ENCODE assay signal across 9 cellular contexts in the genomic region with DNA sequence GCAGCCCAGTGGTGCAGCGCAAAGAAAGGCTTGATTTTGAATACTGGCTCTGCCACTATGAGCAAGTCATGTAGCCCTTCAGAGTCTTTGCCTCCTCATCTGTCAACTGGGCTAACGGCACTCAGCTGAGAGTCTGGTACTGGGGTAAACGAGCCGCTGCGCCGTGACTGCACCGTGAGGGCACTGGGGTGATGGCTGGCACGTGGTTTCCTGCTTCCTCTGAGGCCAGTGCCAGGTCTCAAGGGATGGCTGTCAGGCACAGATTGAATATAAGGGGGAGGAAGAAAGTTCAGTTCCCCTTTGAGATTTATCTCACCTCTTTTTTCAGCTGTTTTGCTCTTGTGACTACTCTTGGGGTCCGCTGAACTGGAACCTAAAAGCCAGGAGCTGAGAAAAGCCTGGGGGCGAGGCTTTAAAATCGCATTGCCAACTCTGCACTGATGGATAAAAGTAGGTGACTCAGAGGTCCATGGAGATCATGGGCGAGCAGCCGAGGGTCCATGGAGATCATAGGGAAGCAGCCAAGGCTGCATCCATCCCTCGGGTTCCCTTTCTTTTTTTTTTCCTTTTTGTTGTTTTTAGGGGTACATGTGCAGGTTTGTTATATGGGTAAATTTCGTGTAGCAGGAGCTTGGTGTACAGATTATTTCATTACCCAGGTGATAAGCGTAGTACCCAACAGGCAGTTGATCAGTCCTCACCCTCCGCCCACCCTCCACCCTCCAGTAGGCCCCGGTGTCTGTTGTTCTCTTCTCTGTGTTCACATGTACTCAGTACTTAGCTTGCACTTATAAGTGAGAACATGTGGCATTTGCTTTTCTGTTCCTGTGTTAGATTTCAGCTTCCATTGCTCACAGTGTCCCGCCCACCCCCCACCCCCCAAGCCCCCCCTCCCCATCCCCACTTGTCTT.
A peak's percentile ranks its signal among the peaks of the same experiment; 100 is the strongest.
DNase-seq lines count a peak whose midpoint lies in the region; ATAC-seq, FAIRE-seq and TF ChIP-seq lines count a peak whose summit lies in the region.
"Had no signal": no experiment of that assay in that cellular context is flagged by ENCODE, and none has a peak within 500 bp of the region (broad histone marks: within the 10 kb centered on the region; RNA-seq: fewer than 3 reads in every experiment).

No MANE protein-coding gene starts in this region.

- SMC1A ChIA-PET in GM12878 (lab: Charles Lee; ENCODE audit: uncharacterized antibody, unreplicated experiment), result no interaction called here

- no peak for TF ChIP-seq CTCF in GM12878 (IDR thresholded peaks at IDR 0.05 in 2 of 3, conservative IDR thresholded peaks at IDR 0.05 in 1 of 3; ENCODE audit: control insufficient read depth in 2 of 3, extremely low read depth in 1 of 3, insufficient read depth in 1 of 3, low read depth in 3 of 3, low read length in 3 of 3)

- H3K27ac ChIP-seq in GM12878 (ENCODE audit: control insufficient read depth, insufficient read depth), result no peak overlapping the region

- BruUV-seq in GM12878 (replicated peaks; lab: Mats Ljungman, UMichigan), result no TSS peak

- peak; percentile 72 for ATAC-seq in GM12878
- ATAC-seq in HG03045 (IDR thresholded peaks at IDR 0.05; ENCODE audit: unreplicated experiment), result no peak
- ATAC-seq in HG02610 (IDR thresholded peaks at IDR 0.05; ENCODE audit: unreplicated experiment), result no peak

- no peak overlapping the region for H2AFZ ChIP-seq in GM12878 (ENCODE audit: control insufficient read depth, low read depth, low read length)

- CTCF ChIA-PET in GM12878 (lab: Yijun Ruan, JAX), result no interaction called here

- no peaks in the 10 kb centered on the region for H4K20me1 ChIP-seq in GM12878 (ENCODE audit: control insufficient read depth, insufficient read depth)

- POLR2A ChIA-PET in GM12878 (lab: Charles Lee), result no interaction called here

- H3K4me2 ChIP-seq in GM12878 (ENCODE audit: control insufficient read depth, insufficient read depth), result no peak overlapping the region

- DNase-seq in GM19239 (ENCODE audit: insufficient read length, low spot score) (peak; percentile 6), GM12878 (ENCODE audit: low read depth, low spot score) (peak; percentile 9), KG1 (lab: John Stamatoyannopoulos, UW) (no peak), G401 (ENCODE audit: low spot score) (no peak)
- DNase-seq in activated CD4-positive, CD25-positive, alpha-beta regulatory T cell (lab: John Stamatoyannopoulos, UW), result peak in 3 of 4 experiments; percentile 6 to 26 (median 26)
- DNase-seq in stimulated activated CD8-positive, alpha-beta memory T cell treated with anti-CD3 and anti-CD28 coated beads, Interleukin-12 subunit alpha, Interleukin-12 subunit beta, amount 100 ng/mL, for 1 hour (ENCODE audit: low read depth), result peak; percentile 25
- DNase-seq: NCI-H1105 had no signal

- H3K79me2 ChIP-seq in GM12878 (ENCODE audit: control insufficient read depth, insufficient read depth, low read length), result no peaks in the 10 kb centered on the region

- RAD21 ChIA-PET in GM12878 (lab: Charles Lee; ENCODE audit: unreplicated experiment), result no interaction called here

- in situ Hi-C loops in GM12878 (cut with MboI), result no loop called here
- in situ Hi-C loops in G401 (cut with HindIII; ENCODE audit: low sequenced_read_pairs), result no loop called here

- H3K27me3 ChIP-seq in GM12878 (replicated peaks in 1 of 2; ENCODE audit: control insufficient read depth in 2 of 2, insufficient read depth in 2 of 2, low read length in 1 of 2), result no peaks in the 10 kb centered on the region

- 15% methylated on average over 18 of the region's 19 CpGs for WGBS in GM12878 (ENCODE audit: insufficient coverage, insufficient replicate concordance, low lambda C conversion rate, missing lambda C conversion rate)

- TF ChIP-seq POLR2A in GM12878 (IDR thresholded peaks at IDR 0.05; ENCODE audit: low read depth, low read length), result no peak

- H3K4me3 ChIP-seq in GM12878, result no peak overlapping the region

- no peaks in the 10 kb centered on the region for H3K4me1 ChIP-seq in GM12878 (ENCODE audit: control insufficient read depth, insufficient read depth, low read length)

- no peaks in the 10 kb centered on the region for H3K36me3 ChIP-seq in GM12878 (ENCODE audit: control insufficient read depth in 2 of 2, insufficient read depth in 2 of 2, low read length in 1 of 2)

- no peak for TF ChIP-seq EP300 in GM12878 (IDR thresholded peaks at IDR 0.05; ENCODE audit: borderline replicate concordance in 1 of 2, control insufficient read depth in 1 of 2, low read depth in 2 of 2, low read length in 2 of 2)

- H3K9ac ChIP-seq in GM12878 (ENCODE audit: control insufficient read depth, insufficient read depth, low read length), result no peak overlapping the region

- intact Hi-C loops in GM12878 (cut with micrococcal nuclease; ENCODE audit: unreplicated experiment), result no loop called here

- H3K9me3 ChIP-seq in GM12878 (replicated peaks; ENCODE audit: control insufficient read depth, insufficient read depth, low read length), result no peaks in the 10 kb centered on the region

- peak; percentile 51 for FAIRE-seq in GM19239 (lab: Jason Lieb, UNC)
- FAIRE-seq in GM12878 (lab: Jason Lieb, UNC), result no peak

- TF ChIP-seq RAD21 in GM12878 (IDR thresholded peaks at IDR 0.05; ENCODE audit: insufficient read depth, low read depth, low read length), result no peak

TF ChIP-seq in GM12878, 131 proteins besides CTCF, POLR2A, EP300 and RAD21:
- TF ChIP-seq, protein P1, sequence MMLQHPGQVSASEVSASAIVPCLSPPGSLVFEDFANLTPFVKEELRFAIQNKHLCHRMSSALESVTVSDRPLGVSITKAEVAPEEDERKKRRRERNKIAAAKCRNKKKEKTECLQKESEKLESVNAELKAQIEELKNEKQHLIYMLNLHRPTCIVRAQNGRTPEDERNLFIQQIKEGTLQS (IDR thresholded peaks at IDR 0.05; ENCODE audit: borderline replicate concordance, extremely low read depth, low read depth, low read length), result no peak
- TF ChIP-seq TCF12 (IDR thresholded peaks at IDR 0.05; ENCODE audit: low read depth, low read length) (no peak), NRF1 (conservative IDR thresholded peaks at IDR 0.05; ENCODE audit: low read depth, low read length) (no peak), MEF2B (IDR thresholded peaks at IDR 0.05; ENCODE audit: partially characterized antibody, poor library complexity, severe bottlenecking) (peak; percentile 35), CBX5 (IDR thresholded peaks at IDR 0.05; ENCODE audit: low read depth) (no peak), BACH1 (IDR thresholded peaks at IDR 0.05; ENCODE audit: borderline replicate concordance) (no peak), SMAD5 (IDR thresholded peaks at IDR 0.05; ENCODE audit: low read depth) (no peak), HDAC6 (IDR thresholded peaks at IDR 0.05; ENCODE audit: unreplicated experiment) (no peak), BHLHE40 (IDR thresholded peaks at IDR 0.05; ENCODE audit: borderline replicate concordance in 1 of 2, low read depth in 2 of 2, low read length in 1 of 2) (peak in 1 of 2 experiments; percentile 40; a peak in 2 of 4 replicates)

Comparison
In these comparisons a context has a peak if more than half of its experiments do, and no peak if none do; other contexts are left out.
1. DNase-seq: peak in GM19239 (single experiment), activated CD4-positive, CD25-positive, alpha-beta regulatory T cell (3 of 4), GM12878 (single experiment) and stimulated activated CD8-positive, alpha-beta memory T cell treated with anti-CD3 and anti-CD28 coated beads, Interleukin-12 subunit alpha, Interleukin-12 subunit beta, amount 100 ng/mL, for 1 hour (single experiment); none in KG1 (single experiment) and G401 (single experiment).